Comparison of ENCODE assay signal across 24 cellular contexts in the genomic region with DNA sequence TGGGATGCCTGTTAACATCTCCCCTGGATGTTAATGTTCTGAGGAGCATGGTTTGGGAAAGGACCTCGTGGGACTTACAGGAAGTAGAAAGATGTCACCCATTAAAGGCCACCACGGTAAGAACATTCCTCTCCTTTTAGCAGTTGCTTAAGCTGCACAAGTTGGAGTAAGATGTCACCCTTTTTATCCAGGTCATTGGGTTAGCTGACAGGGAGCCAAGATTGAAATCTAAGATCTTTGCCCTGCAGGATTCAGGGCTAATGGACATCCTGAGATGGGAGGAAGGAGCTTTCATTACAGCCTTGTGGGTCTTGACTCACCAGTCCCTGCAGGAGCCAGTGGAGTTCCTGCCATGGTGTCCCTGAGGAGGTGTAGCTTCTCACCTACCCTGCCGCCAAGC. TPM values are rescaled to one million over a fixed set of nuclear protein-coding genes. Genes with fewer than 3 reads are reported as not detected.
DNase-seq lines count a peak whose midpoint lies in the region; ATAC-seq, FAIRE-seq and TF ChIP-seq lines count a peak whose summit lies in the region.
"Had no signal": no experiment of that assay in that cellular context is flagged by ENCODE, and none has a peak within 500 bp of the region (broad histone marks: within the 10 kb centered on the region; RNA-seq: fewer than 3 reads in every experiment).

No MANE protein-coding gene starts in this region.

- FAIRE-seq in HepG2 (lab: Jason Lieb, UNC), result peak; percentile 21
- no peak for FAIRE-seq in H1 (lab: Jason Lieb, UNC)
- FAIRE-seq: D721Med, G401.6 had no signal

- H3K27me3 ChIP-seq in HepG2 (ENCODE audit: control insufficient read depth in 1 of 2, insufficient read depth in 2 of 2, low read length in 2 of 2), result no peaks in the 10 kb centered on the region
- no peaks in the 10 kb centered on the region for H3K27me3 ChIP-seq in right lobe of liver
- H3K27me3 ChIP-seq in PC-3 (ENCODE audit: low read length), result no peaks in the 10 kb centered on the region
- H3K27me3 ChIP-seq in H1 (replicated peaks in 1 of 4; ENCODE audit: control insufficient read depth in 3 of 4, extremely low read depth in 1 of 4, insufficient read depth in 3 of 4, low read length in 3 of 4), result no peaks in the 10 kb centered on the region
- H3K27me3 ChIP-seq: BLaER1, SJSA1 had no signal

- H3K9ac ChIP-seq in HepG2 (ENCODE audit: insufficient read depth, low read depth, low read length), result no peak overlapping the region
- no peak overlapping the region for H3K9ac ChIP-seq in PC-3 (ENCODE audit: low read length)
- no peak overlapping the region for H3K9ac ChIP-seq in H1 (replicated peaks in 1 of 4; ENCODE audit: extremely low read depth in 1 of 4, low read depth in 3 of 4, low read length in 3 of 4)
- H3K9ac ChIP-seq: BLaER1 had no signal

- ATAC-seq in HepG2 (no peak), right lobe of liver (no peak), PC-3 (no peak)
- ATAC-seq: GM23338 had no signal

- H3K9me3 ChIP-seq in HepG2 (ENCODE audit: low read length) (no peaks in the 10 kb centered on the region), right lobe of liver (no peaks in the 10 kb centered on the region), PC-3 (ENCODE audit: low read length) (no peaks in the 10 kb centered on the region), H1 (ENCODE audit: insufficient read depth in 2 of 2, low read depth in 1 of 2, low read length in 1 of 2) (no peaks in the 10 kb centered on the region)
- H3K9me3 ChIP-seq: BLaER1, SJSA1 had no signal

- H3K4me2 ChIP-seq in HepG2 (ENCODE audit: low read depth, low read length) (no peak overlapping the region), PC-3 (ENCODE audit: low read length) (no peak overlapping the region), H1 (ENCODE audit: insufficient read depth in 1 of 2, low read depth in 2 of 2, low read length in 2 of 2) (no peak overlapping the region)
- H3K4me2 ChIP-seq: BLaER1, GM23338 had no signal

- H4K20me1 ChIP-seq in HepG2 (ENCODE audit: insufficient read depth, low read length) (no peaks in the 10 kb centered on the region), PC-3 (ENCODE audit: low read length) (no peaks in the 10 kb centered on the region), H1 (replicated peaks in 1 of 2; ENCODE audit: control insufficient read depth in 1 of 2, insufficient read depth in 2 of 2, low read length in 2 of 2) (peaks cover 2 to 5% of the 10 kb centered on the region in 2 experiments)
- H4K20me1 ChIP-seq: BLaER1 had no signal

- BruUV-seq in HepG2 (replicated peaks; lab: Mats Ljungman, UMichigan) (TSS peak; percentile 64), PC-3 (replicated peaks; lab: Mats Ljungman, UMichigan) (TSS peak; percentile 52)

- no peak overlapping the region for H2AFZ ChIP-seq in HepG2 (ENCODE audit: low read length)
- H2AFZ ChIP-seq in PC-3 (ENCODE audit: low read length), result no peak overlapping the region
- no peak overlapping the region for H2AFZ ChIP-seq in H1 (ENCODE audit: low read length)
- H2AFZ ChIP-seq: GM23338 had no signal

- no peak overlapping the region for H3K18ac ChIP-seq in H1 (ENCODE audit: extremely low read depth, low read length)

- no peak overlapping the region for H2AK5ac ChIP-seq in H1 (ENCODE audit: low read depth, low read length)

- no peak overlapping the region for H3K56ac ChIP-seq in H1 (replicated peaks; ENCODE audit: insufficient read length, low read depth, low read length)

- H3K4me3 ChIP-seq in HepG2 (replicated peaks in 1 of 3; ENCODE audit: insufficient read depth in 1 of 3, low read depth in 2 of 3, low read length in 3 of 3) (no peak overlapping the region), right lobe of liver (no peak overlapping the region), PC-3 (ENCODE audit: low read length) (no peak overlapping the region), H1 (ENCODE audit: extremely low read depth in 1 of 4, insufficient read depth in 2 of 4, low read depth in 3 of 4, low read length in 4 of 4) (no peak overlapping the region)
- H3K4me3 ChIP-seq: BLaER1, GM23338, SJSA1 had no signal

- no peak for TF ChIP-seq RAD21 in HepG2 (CRISPR knock-in tag; IDR thresholded peaks at IDR 0.05)
- TF ChIP-seq RAD21 in H1 (IDR thresholded peaks at IDR 0.05 in 1 of 2, conservative IDR thresholded peaks at IDR 0.05 in 1 of 2; ENCODE audit: low read depth in 2 of 2, low read length in 2 of 2), result no peak

- no peak overlapping the region for H2BK5ac ChIP-seq in H1 (ENCODE audit: low read depth, low read length)

- H2BK20ac ChIP-seq in H1 (ENCODE audit: low read length), result no peak overlapping the region

- POLR2A ChIA-PET in HepG2 (lab: Yijun Ruan, JAX) (no interaction called here), PC-3 (lab: Charles Lee; ENCODE audit: unreplicated experiment) (interaction anchor here (0.7 kb wide), 1 partner anchor 487 kb away, joined by 4 read pairs; no protein-coding TSS in a partner anchor), H1 (lab: Charles Lee; ENCODE audit: partially characterized antibody) (interaction anchor here (0.9 to 4.9 kb wide), 4 partner anchors 9 to 13 kb away, joined by 3 to 27 read pairs (median 9); no protein-coding TSS in a partner anchor)

- H3K4me1 ChIP-seq in HepG2 (ENCODE audit: insufficient read depth, low read length) (no peaks in the 10 kb centered on the region), right lobe of liver (no peaks in the 10 kb centered on the region), PC-3 (ENCODE audit: insufficient read depth, low read length) (no peaks in the 10 kb centered on the region), H1 (replicated peaks in 1 of 4; ENCODE audit: control insufficient read depth in 3 of 4, insufficient read depth in 4 of 4, low read length in 3 of 4) (no peaks in the 10 kb centered on the region)
- H3K4me1 ChIP-seq: BLaER1, SJSA1 had no signal

- H3K4ac ChIP-seq in H1 (replicated peaks; ENCODE audit: insufficient read length, low read depth, low read length), result no peak overlapping the region

- intact Hi-C loops in HepG2 (cut with micrococcal nuclease; ENCODE audit: unreplicated experiment) (no loop called here), right lobe of liver (cut with DNase I) (no loop called here), PC-3 (cut with micrococcal nuclease) (no loop called here)

- H3K27ac ChIP-seq in HepG2 (ENCODE audit: extremely low read length, insufficient read depth, low read length), result no peak overlapping the region
- H3K27ac ChIP-seq in right lobe of liver, result no peak overlapping the region
- no peak overlapping the region for H3K27ac ChIP-seq in PC-3 (ENCODE audit: low read length)
- no peak overlapping the region for H3K27ac ChIP-seq in H1 (ENCODE audit: low read depth, low read length)
- H3K27ac ChIP-seq: BLaER1, HL-60, SJSA1 had no signal

- no peak overlapping the region for H2BK15ac ChIP-seq in H1 (ENCODE audit: low read length)

- WGBS in HepG2 (ENCODE audit: low lambda C conversion rate), result 92% methylated on average over 3 of the region's 3 CpGs
- WGBS in right lobe of liver (ENCODE audit: insufficient coverage, low coverage, low lambda C conversion rate, missing lambda C conversion rate), result 93% methylated on average over 2 of the region's 3 CpGs
- 88% methylated on average over 3 of the region's 3 CpGs; no CpG with 5 or more reads in 1 of the 2 experiments for WGBS in H1 (ENCODE audit: extremely low coverage in 1 of 2, insufficient coverage in 1 of 2, insufficient read length in 1 of 2, insufficient replicate concordance in 2 of 2, low coverage in 1 of 2, low lambda C conversion rate in 2 of 2, missing lambda C conversion rate in 1 of 2), 2 experiments

- no peak overlapping the region for H3K14ac ChIP-seq in H1 (ENCODE audit: insufficient read length)

- CTCF ChIA-PET in HepG2 (lab: Yijun Ruan, JAX; ENCODE audit: low intra/inter-chr PET ratio, low total read pairs), result no interaction called here
- CTCF ChIA-PET in PC-3 (lab: Charles Lee), result no interaction called here
- CTCF ChIA-PET in H1 (lab: Charles Lee; ENCODE audit: partially characterized antibody), result interaction anchor here (1.5 kb wide), 1 partner anchor 20 kb away, joined by 3 read pairs; no protein-coding TSS in a partner anchor

- no peaks in the 10 kb centered on the region for H3K9me2 ChIP-seq in PC-3 (replicated peaks; ENCODE audit: low read length)

- no peaks in the 10 kb centered on the region; the same call in 1 of the 2 replicates for H3K79me1 ChIP-seq in H1 (ENCODE audit: low read depth, low read length)

- TF ChIP-seq POLR2A in HepG2 (IDR thresholded peaks at IDR 0.05; ENCODE audit: insufficient read depth in 1 of 2, low read depth in 2 of 2, low read length in 2 of 2) (no peak), right lobe of liver (IDR thresholded peaks at IDR 0.05) (no peak), H1 (IDR thresholded peaks at IDR 0.05; ENCODE audit: control extremely low read depth in 1 of 2, low read depth in 2 of 2, low read length in 2 of 2) (no peak)

- H3K79me2 ChIP-seq in HepG2 (ENCODE audit: insufficient read depth, low read length) (no peaks in the 10 kb centered on the region), PC-3 (ENCODE audit: low read length) (no peaks in the 10 kb centered on the region), H1 (ENCODE audit: control insufficient read depth in 1 of 2, insufficient read depth in 2 of 2, low read length in 2 of 2) (no peaks in the 10 kb centered on the region)

- H4K5ac ChIP-seq in H1 (ENCODE audit: insufficient read length, low read depth, low read length), result no peak overlapping the region

- no peaks in the 10 kb centered on the region for H3F3A ChIP-seq in PC-3 (ENCODE audit: low read length, unreplicated experiment)

- peaks cover 30 to 70% of the 10 kb centered on the region in 2 experiments for H3K36me3 ChIP-seq in HepG2 (replicated peaks in 1 of 2; ENCODE audit: control insufficient read depth in 1 of 2, insufficient read depth in 2 of 2, low read length in 2 of 2)
- peaks cover 0 to 10% (median under 1%) of the 10 kb centered on the region in 4 donors for H3K36me3 ChIP-seq in right lobe of liver
- peaks cover 20% of the 10 kb centered on the region for H3K36me3 ChIP-seq in PC-3 (ENCODE audit: low read depth, low read length)
- H3K36me3 ChIP-seq in H1 (ENCODE audit: control insufficient read depth in 2 of 4, insufficient read depth in 4 of 4, low read length in 3 of 4), result peaks cover 8 to 55% (median 37%) of the 10 kb centered on the region in 4 experiments

- TF ChIP-seq EP300 in HepG2 (IDR thresholded peaks at IDR 0.05; ENCODE audit: low read depth in 2 of 2, low read length in 2 of 2), result no peak
- no peak for TF ChIP-seq EP300 in HepG2 (CRISPR knock-in tag; IDR thresholded peaks at IDR 0.05; ENCODE audit: borderline replicate concordance)
- TF ChIP-seq EP300 in H1 (IDR thresholded peaks at IDR 0.05; ENCODE audit: borderline replicate concordance in 1 of 2, low read depth in 2 of 2, low read length in 2 of 2), result no peak

- no peak overlapping the region for H2BK12ac ChIP-seq in H1 (ENCODE audit: low read depth, low read length)

- in situ Hi-C loops in HepG2 (cut with HindIII; ENCODE audit: extremely low pct_ligation_motif_present, low pct_unique_long_range_greater_than_20kb), result no loop called here

- H2BK120ac ChIP-seq in H1 (replicated peaks; ENCODE audit: low read depth, low read length), result no peak overlapping the region

- TF ChIP-seq CTCF in HepG2 (CRISPR knock-in tag; IDR thresholded peaks at IDR 0.05), result no peak
- no peak for TF ChIP-seq CTCF in right lobe of liver (IDR thresholded peaks at IDR 0.05)
- no peak for TF ChIP-seq CTCF in PC-3 (conservative IDR thresholded peaks at IDR 0.05; ENCODE audit: low read depth, low read length)
- no peak for TF ChIP-seq CTCF in H1 (IDR thresholded peaks at IDR 0.05; ENCODE audit: control extremely low read depth in 1 of 3, insufficient read depth in 1 of 3, low read depth in 1 of 3, low read length in 3 of 3)

- no peaks in the 10 kb centered on the region for H3K23me2 ChIP-seq in H1 (ENCODE audit: low read depth, low read length)

- no peak overlapping the region for H3K23ac ChIP-seq in H1 (ENCODE audit: insufficient read length)

- H4K8ac ChIP-seq in H1 (ENCODE audit: extremely low read depth, insufficient read depth, low read length), result 0 out of 2 replicates have a peak overlapping the region, but pooled peaks have one; percentile 43

- no peak for DNase-seq in HepG2 (ENCODE audit: low spot score)
- no peak for DNase-seq in right lobe of liver
- DNase-seq in PC-3, result no peak
- no peak for DNase-seq in H1 (ENCODE audit: low read depth in 1 of 2, low spot score in 2 of 2)
- DNase-seq in DMS 273 treated with DMSO at 0.1 percent for 48 hours (lab: John Stamatoyannopoulos, UW), result no peak
- DNase-seq in cerebellar cortex (ENCODE audit: low spot score), result no peak
- no peak for DNase-seq in NCI-H1105 treated with DMSO at 0.1 percent for 48 hours (lab: John Stamatoyannopoulos, UW)
- DNase-seq: CD4-positive, CD25-positive, alpha-beta regulatory T cell; DMS53; HCEC 1CT; KG1; NCI-H1048; NCI-H1417 treated with DMSO at 0.1 percent for 48 hours; NCI-H1694 treated with DMSO at 0.1 percent for 48 hours; NCI-H2081; NCI-H2227 treated with DMSO at 0.1 percent for 48 hours; NCI-H69; Right ventricle myocardium superior had no signal

- H4K91ac ChIP-seq in H1 (replicated peaks; ENCODE audit: insufficient read length, low read length), result no peak overlapping the region

RNA-seq across cellular contexts. Expression of a gene that starts 22.1 kb away (rescaled TPM):
- 6.4 and 30.8 TPM in 2 replicates for total RNA-seq in HepG2 (2016; rRNA removed; fragmentation: Illumina TruSeq; extraction: Trizol)
- total RNA-seq in HepG2 (2016; cell fraction: cytosol; rRNA removed; fragmentation: Illumina TruSeq; extraction: Trizol; ENCODE audit: low read depth), result 8.8 and 10.6 TPM in 2 replicates
- total RNA-seq in HepG2 (2016; cell fraction: insoluble cytoplasmic fraction; rRNA removed; fragmentation: Illumina TruSeq; extraction: Trizol), result 7.2 and 30.6 TPM in 2 replicates
- total RNA-seq in HepG2 (2016; cell fraction: membrane; rRNA removed; fragmentation: Illumina TruSeq; extraction: Trizol), result 7.7 TPM in 2 replicates
- total RNA-seq in HepG2 (2016; cell fraction: nucleus; rRNA removed; fragmentation: Illumina TruSeq; extraction: Trizol), result 68.7 and 74.6 TPM in 2 replicates
- polyA plus RNA-seq in HepG2 (2011; rRNA removed), result 252 and 283 TPM in 2 replicates
- 48.8 and 52.2 TPM in 2 replicates for polyA plus RNA-seq in HepG2 (2011; cell fraction: cytosol; rRNA removed)
- 1,815 and 1,864 TPM in 2 replicates for polyA plus RNA-seq in HepG2 (2011; cell fraction: nucleus; rRNA removed)
- polyA plus RNA-seq in HepG2 (2012), result 109 and 110 TPM in 2 replicates
- polyA plus RNA-seq in HepG2 (2016; cell fraction: cytosol; fragmentation: Illumina TruSeq; extraction: Trizol; ENCODE audit: low read depth), result 3.4 TPM in 2 replicates
- 8.9 and 10.9 TPM in 2 replicates for polyA plus RNA-seq in HepG2 (2016; cell fraction: insoluble cytoplasmic fraction; fragmentation: Illumina TruSeq; extraction: Trizol; ENCODE audit: low read depth)
- 4.4 and 4.6 TPM in 2 replicates for polyA plus RNA-seq in HepG2 (2016; cell fraction: membrane; fragmentation: Illumina TruSeq; extraction: Trizol; ENCODE audit: low read depth)
- 374 and 409 TPM in 2 replicates for polyA plus RNA-seq in HepG2 (2016; cell fraction: nucleus; fragmentation: Illumina TruSeq; extraction: Trizol; ENCODE audit: insufficient read depth, low read depth)
- 12.6 and 64.0 TPM in 2 replicates for polyA minus RNA-seq in HepG2 (2011; rRNA and poly(A)+ RNA removed; ENCODE audit: low replicate concordance)
- 10.6 and 12.0 TPM in 2 replicates for polyA minus RNA-seq in HepG2 (2011; cell fraction: cytosol; rRNA and poly(A)+ RNA removed)
- 250 and 264 TPM in 2 replicates for polyA minus RNA-seq in HepG2 (2011; cell fraction: nucleus; rRNA and poly(A)+ RNA removed)
- 10 to 100 TPM in 5 of 6 experiments, 1 to 10 TPM in 1; 8.7 to 40.2 (median 27.7) TPM for total RNA-seq in right lobe of liver
- 32.0 and 40.7 TPM in 2 replicates for total RNA-seq in PC-3 (2014; rRNA removed)
- total RNA-seq in H1 (2021; fragmentation: NEBNext Ultra II Directional; extraction: Animal tissue kit (Norgen Biotek cat#: 25700)), result 60.9 and 61.1 TPM in 2 replicates
- 108 and 151 TPM in 2 replicates for polyA plus RNA-seq in H1 (2011; rRNA removed)
- 155 TPM for polyA plus RNA-seq in H1 (2011; cell fraction: cytosol; rRNA removed)
- 347 TPM for polyA plus RNA-seq in H1 (2011; cell fraction: nucleus; rRNA removed)
- 83.3 to 100 TPM (median 93.5 TPM) in 4 replicates for polyA plus RNA-seq in H1 (2012, experiment 1 of 2)
- polyA plus RNA-seq in H1 (2012, experiment 2 of 2), result 37.4 TPM
- polyA plus RNA-seq in H1 (2013, experiment 1 of 2), result 58.3 TPM
- 46.6 TPM for polyA plus RNA-seq in H1 (2013, experiment 2 of 2)
- polyA minus RNA-seq in H1 (2011; rRNA and poly(A)+ RNA removed), result 40.6 and 47.9 TPM in 2 replicates
- polyA minus RNA-seq in H1 (2011; cell fraction: cytosol; rRNA and poly(A)+ RNA removed), result 32.8 TPM
- 75.4 TPM for polyA minus RNA-seq in H1 (2011; cell fraction: nucleus; rRNA and poly(A)+ RNA removed)

RNA-seq across cellular contexts. Expression of a gene that starts 28.3 kb away (rescaled TPM):
- total RNA-seq in HepG2 (2016; rRNA removed; fragmentation: Illumina TruSeq; extraction: Trizol) (52.0 and 73.0 TPM in 2 replicates), right lobe of liver (10 to 100 TPM in 3 of 6 experiments, 1 to 10 TPM in 3; 6.7 to 17.7 (median 10.0) TPM), PC-3 (2014; rRNA removed) (103 and 120 TPM in 2 replicates)
- total RNA-seq in HepG2 (2016; cell fraction: cytosol; rRNA removed; fragmentation: Illumina TruSeq; extraction: Trizol; ENCODE audit: low read depth), result 6.2 and 6.4 TPM in 2 replicates
- total RNA-seq in HepG2 (2016; cell fraction: insoluble cytoplasmic fraction; rRNA removed; fragmentation: Illumina TruSeq; extraction: Trizol), result 52.3 and 72.3 TPM in 2 replicates
- total RNA-seq in HepG2 (2016; cell fraction: membrane; rRNA removed; fragmentation: Illumina TruSeq; extraction: Trizol), result 18.0 and 21.0 TPM in 2 replicates
- 24.9 and 25.7 TPM in 2 replicates for total RNA-seq in HepG2 (2016; cell fraction: nucleus; rRNA removed; fragmentation: Illumina TruSeq; extraction: Trizol)
- polyA plus RNA-seq in HepG2 (2011; rRNA removed) (36.2 and 38.3 TPM in 2 replicates), H1 (2011; rRNA removed) (30.0 and 35.1 TPM in 2 replicates)
- 38.3 and 39.9 TPM in 2 replicates for polyA plus RNA-seq in HepG2 (2011; cell fraction: cytosol; rRNA removed)
- 20.9 and 23.3 TPM in 2 replicates for polyA plus RNA-seq in HepG2 (2011; cell fraction: nucleus; rRNA removed)
- polyA plus RNA-seq in HepG2 (2012), result 41.6 and 42.7 TPM in 2 replicates
- 7.7 and 7.8 TPM in 2 replicates for polyA plus RNA-seq in HepG2 (2016; cell fraction: cytosol; fragmentation: Illumina TruSeq; extraction: Trizol; ENCODE audit: low read depth)
- polyA plus RNA-seq in HepG2 (2016; cell fraction: insoluble cytoplasmic fraction; fragmentation: Illumina TruSeq; extraction: Trizol; ENCODE audit: low read depth), result 102 TPM in 2 replicates
- polyA plus RNA-seq in HepG2 (2016; cell fraction: membrane; fragmentation: Illumina TruSeq; extraction: Trizol; ENCODE audit: low read depth), result 17.3 and 19.1 TPM in 2 replicates
- 45.6 and 46.6 TPM in 2 replicates for polyA plus RNA-seq in HepG2 (2016; cell fraction: nucleus; fragmentation: Illumina TruSeq; extraction: Trizol; ENCODE audit: insufficient read depth, low read depth)
- polyA minus RNA-seq in HepG2 (2011; rRNA and poly(A)+ RNA removed; ENCODE audit: low replicate concordance), result 23.9 and 48.7 TPM in 2 replicates
- 11.6 and 12.1 TPM in 2 replicates for polyA minus RNA-seq in HepG2 (2011; cell fraction: cytosol; rRNA and poly(A)+ RNA removed)
- 6.8 and 9.1 TPM in 2 replicates for polyA minus RNA-seq in HepG2 (2011; cell fraction: nucleus; rRNA and poly(A)+ RNA removed)
- total RNA-seq in H1 (2021; fragmentation: NEBNext Ultra II Directional; extraction: Animal tissue kit (Norgen Biotek cat#: 25700)), result 32.1 and 33.8 TPM in 2 replicates
- polyA plus RNA-seq in H1 (2011; cell fraction: cytosol; rRNA removed), result 31.7 TPM
- polyA plus RNA-seq in H1 (2011; cell fraction: nucleus; rRNA removed), result 28.8 TPM
- polyA plus RNA-seq in H1 (2012, experiment 1 of 2), result 35.7 to 43.7 TPM (median 39.2 TPM) in 4 replicates
- 33.6 TPM for polyA plus RNA-seq in H1 (2012, experiment 2 of 2)
- polyA plus RNA-seq in H1 (2013, experiment 1 of 2), result 30.6 TPM
- polyA plus RNA-seq in H1 (2013, experiment 2 of 2), result 30.2 TPM
- polyA minus RNA-seq in H1 (2011; rRNA and poly(A)+ RNA removed), result 19.8 and 22.5 TPM in 2 replicates
- polyA minus RNA-seq in H1 (2011; cell fraction: cytosol; rRNA and poly(A)+ RNA removed), result 8.1 TPM
- polyA minus RNA-seq in H1 (2011; cell fraction: nucleus; rRNA and poly(A)+ RNA removed), result 6.8 TPM

RNA-seq across cellular contexts. Expression of a gene that starts 34.4 kb away (rescaled TPM):
- total RNA-seq in HepG2 (2016; rRNA removed; fragmentation: Illumina TruSeq; extraction: Trizol) (38.3 and 61.4 TPM in 2 replicates), right lobe of liver (10 to 100 TPM in 5 of 6 experiments, 1 to 10 TPM in 1; 9.7 to 17.5 (median 13.4) TPM), PC-3 (2014; rRNA removed) (18.6 and 20.6 TPM in 2 replicates)
- 7.6 and 8.4 TPM in 2 replicates for total RNA-seq in HepG2 (2016; cell fraction: cytosol; rRNA removed; fragmentation: Illumina TruSeq; extraction: Trizol; ENCODE audit: low read depth)
- total RNA-seq in HepG2 (2016; cell fraction: insoluble cytoplasmic fraction; rRNA removed; fragmentation: Illumina TruSeq; extraction: Trizol), result 38.6 and 51.4 TPM in 2 replicates
- total RNA-seq in HepG2 (2016; cell fraction: membrane; rRNA removed; fragmentation: Illumina TruSeq; extraction: Trizol), result 17.0 and 19.2 TPM in 2 replicates
- total RNA-seq in HepG2 (2016; cell fraction: nucleus; rRNA removed; fragmentation: Illumina TruSeq; extraction: Trizol), result 46.5 and 48.3 TPM in 2 replicates
- polyA plus RNA-seq in HepG2 (2011; rRNA removed) (21.2 and 25.6 TPM in 2 replicates), H1 (2011; rRNA removed) (8.6 and 12.0 TPM in 2 replicates)
- polyA plus RNA-seq in HepG2 (2011; cell fraction: cytosol; rRNA removed), result 11.6 and 16.8 TPM in 2 replicates
- polyA plus RNA-seq in HepG2 (2011; cell fraction: nucleus; rRNA removed), result 14.7 and 18.6 TPM in 2 replicates
- polyA plus RNA-seq in HepG2 (2012), result 16.8 and 20.4 TPM in 2 replicates
- 1.2 TPM in 2 replicates for polyA plus RNA-seq in HepG2 (2016; cell fraction: cytosol; fragmentation: Illumina TruSeq; extraction: Trizol; ENCODE audit: low read depth)
- 34.7 and 38.5 TPM in 2 replicates for polyA plus RNA-seq in HepG2 (2016; cell fraction: insoluble cytoplasmic fraction; fragmentation: Illumina TruSeq; extraction: Trizol; ENCODE audit: low read depth)
- 4.8 and 5.6 TPM in 2 replicates for polyA plus RNA-seq in HepG2 (2016; cell fraction: membrane; fragmentation: Illumina TruSeq; extraction: Trizol; ENCODE audit: low read depth)
- 40.8 and 44.8 TPM in 2 replicates for polyA plus RNA-seq in HepG2 (2016; cell fraction: nucleus; fragmentation: Illumina TruSeq; extraction: Trizol; ENCODE audit: insufficient read depth, low read depth)
- 23.3 and 33.6 TPM in 2 replicates for polyA minus RNA-seq in HepG2 (2011; rRNA and poly(A)+ RNA removed; ENCODE audit: low replicate concordance)
- 18.8 and 20.9 TPM in 2 replicates for polyA minus RNA-seq in HepG2 (2011; cell fraction: cytosol; rRNA and poly(A)+ RNA removed)
- polyA minus RNA-seq in HepG2 (2011; cell fraction: nucleus; rRNA and poly(A)+ RNA removed), result 67.3 and 85.4 TPM in 2 replicates
- total RNA-seq in H1 (2021; fragmentation: NEBNext Ultra II Directional; extraction: Animal tissue kit (Norgen Biotek cat#: 25700)), result 33.8 and 34.3 TPM in 2 replicates
- 14.0 TPM for polyA plus RNA-seq in H1 (2011; cell fraction: cytosol; rRNA removed)
- polyA plus RNA-seq in H1 (2011; cell fraction: nucleus; rRNA removed), result 10.0 TPM
- polyA plus RNA-seq in H1 (2012, experiment 1 of 2), result 10.8 to 19.2 TPM (median 14.5 TPM) in 4 replicates
- 1.2 TPM for polyA plus RNA-seq in H1 (2012, experiment 2 of 2)
- polyA plus RNA-seq in H1 (2013, experiment 1 of 2), result 16.2 TPM
- polyA plus RNA-seq in H1 (2013, experiment 2 of 2), result 15.4 TPM
- polyA minus RNA-seq in H1 (2011; rRNA and poly(A)+ RNA removed), result 23.9 and 32.8 TPM in 2 replicates
- polyA minus RNA-seq in H1 (2011; cell fraction: cytosol; rRNA and poly(A)+ RNA removed), result 14.7 TPM
- polyA minus RNA-seq in H1 (2011; cell fraction: nucleus; rRNA and poly(A)+ RNA removed), result 40.9 TPM

RNA-seq across cellular contexts. Expression of a gene that starts 46.4 kb away (rescaled TPM):
- total RNA-seq in HepG2 (2016; rRNA removed; fragmentation: Illumina TruSeq; extraction: Trizol), result 121 and 184 TPM in 2 replicates
- 13.1 and 14.3 TPM in 2 replicates for total RNA-seq in HepG2 (2016; cell fraction: cytosol; rRNA removed; fragmentation: Illumina TruSeq; extraction: Trizol; ENCODE audit: low read depth)
- total RNA-seq in HepG2 (2016; cell fraction: insoluble cytoplasmic fraction; rRNA removed; fragmentation: Illumina TruSeq; extraction: Trizol), result 123 and 180 TPM in 2 replicates
- 60.9 and 62.9 TPM in 2 replicates for total RNA-seq in HepG2 (2016; cell fraction: membrane; rRNA removed; fragmentation: Illumina TruSeq; extraction: Trizol)
- 79.4 and 83.5 TPM in 2 replicates for total RNA-seq in HepG2 (2016; cell fraction: nucleus; rRNA removed; fragmentation: Illumina TruSeq; extraction: Trizol)
- polyA plus RNA-seq in HepG2 (2011; rRNA removed), result 64.0 and 77.2 TPM in 2 replicates
- 41.7 and 66.1 TPM in 2 replicates for polyA plus RNA-seq in HepG2 (2011; cell fraction: cytosol; rRNA removed)
- 28.9 and 37.6 TPM in 2 replicates for polyA plus RNA-seq in HepG2 (2011; cell fraction: nucleus; rRNA removed)
- 122 and 130 TPM in 2 replicates for polyA plus RNA-seq in HepG2 (2012)
- polyA plus RNA-seq in HepG2 (2016; cell fraction: cytosol; fragmentation: Illumina TruSeq; extraction: Trizol; ENCODE audit: low read depth), result 22.2 and 23.8 TPM in 2 replicates
- polyA plus RNA-seq in HepG2 (2016; cell fraction: insoluble cytoplasmic fraction; fragmentation: Illumina TruSeq; extraction: Trizol; ENCODE audit: low read depth), result 254 and 256 TPM in 2 replicates
- 47.1 and 50.3 TPM in 2 replicates for polyA plus RNA-seq in HepG2 (2016; cell fraction: membrane; fragmentation: Illumina TruSeq; extraction: Trizol; ENCODE audit: low read depth)
- 121 and 126 TPM in 2 replicates for polyA plus RNA-seq in HepG2 (2016; cell fraction: nucleus; fragmentation: Illumina TruSeq; extraction: Trizol; ENCODE audit: insufficient read depth, low read depth)
- 22.5 and 46.6 TPM in 2 replicates for polyA minus RNA-seq in HepG2 (2011; rRNA and poly(A)+ RNA removed; ENCODE audit: low replicate concordance)
- polyA minus RNA-seq in HepG2 (2011; cell fraction: cytosol; rRNA and poly(A)+ RNA removed), result 38.2 and 43.5 TPM in 2 replicates
- 64.2 and 67.4 TPM in 2 replicates for polyA minus RNA-seq in HepG2 (2011; cell fraction: nucleus; rRNA and poly(A)+ RNA removed)
- 10 to 100 TPM; 48.7 to 71.1 (median 54.5) TPM for total RNA-seq in right lobe of liver
- total RNA-seq in PC-3 (2014; rRNA removed), result 116 and 118 TPM in 2 replicates
- 246 and 256 TPM in 2 replicates for total RNA-seq in H1 (2021; fragmentation: NEBNext Ultra II Directional; extraction: Animal tissue kit (Norgen Biotek cat#: 25700))
- 40.2 and 72.9 TPM in 2 replicates for polyA plus RNA-seq in H1 (2011; rRNA removed)
- polyA plus RNA-seq in H1 (2011; cell fraction: cytosol; rRNA removed), result 93.0 TPM
- polyA plus RNA-seq in H1 (2011; cell fraction: nucleus; rRNA removed), result 30.6 TPM
- 131 to 211 TPM (median 149 TPM) in 4 replicates for polyA plus RNA-seq in H1 (2012, experiment 1 of 2)
- 47.9 TPM for polyA plus RNA-seq in H1 (2012, experiment 2 of 2)
- polyA plus RNA-seq in H1 (2013, experiment 1 of 2), result 235 TPM
- polyA plus RNA-seq in H1 (2013, experiment 2 of 2), result 241 TPM
- 52.5 and 80.7 TPM in 2 replicates for polyA minus RNA-seq in H1 (2011; rRNA and poly(A)+ RNA removed)
- polyA minus RNA-seq in H1 (2011; cell fraction: cytosol; rRNA and poly(A)+ RNA removed), result 44.5 TPM
- polyA minus RNA-seq in H1 (2011; cell fraction: nucleus; rRNA and poly(A)+ RNA removed), result 34.7 TPM
